25 cellular contexts compared by ENCODE assay signal in genomic region chr3:180072786-180073185, GRCh38. TPM values are rescaled to one million over a fixed set of nuclear protein-coding genes. Genes with fewer than 3 reads are reported as not detected.
"Had no signal": no experiment of that assay in that cellular context is flagged by ENCODE, and none has a peak within 500 bp of the region (broad histone marks: within the 10 kb centered on the region; RNA-seq: fewer than 3 reads in every experiment).

No MANE protein-coding gene starts in this region.

- H3K27ac ChIP-seq: esophagus squamous epithelium, lower lobe of right lung, ovary, psoas muscle, sigmoid colon, stomach, testis, tibial artery had no signal

- H3K4me3 ChIP-seq: esophagus squamous epithelium, lower lobe of right lung, ovary, psoas muscle, sigmoid colon, stomach, testis, tibial artery had no signal

- H3K4me1 ChIP-seq: esophagus squamous epithelium, lower lobe of right lung, psoas muscle, sigmoid colon, stomach, testis, tibial artery had no signal

- H3K9me3 ChIP-seq: esophagus squamous epithelium, lower lobe of right lung, ovary, psoas muscle, sigmoid colon, stomach, testis, tibial artery had no signal

- H3K27me3 ChIP-seq: esophagus squamous epithelium, ovary, sigmoid colon, stomach, testis, tibial artery had no signal

- ATAC-seq: effector memory CD8-positive, alpha-beta T cell; left ventricle myocardium superior; lower lobe of right lung; natural killer cell; psoas muscle; right cardiac atrium; stimulated activated effector memory CD8-positive, alpha-beta T cell treated with anti-CD3 and anti-CD28 coated beads, Interleukin-12 subunit alpha, Interleukin-12 subunit beta, amount 100 ng/mL, for 72 hours had no signal

- H3K36me3 ChIP-seq: esophagus squamous epithelium, lower lobe of right lung, ovary, sigmoid colon, stomach, tibial artery had no signal

- DNase-seq: cortex of kidney; effector memory CD8-positive, alpha-beta T cell; erythroblast; esophagus squamous epithelium; hypothalamus; left ventricle myocardium superior; lower lobe of right lung; natural killer cell; ovary; psoas muscle; right cardiac atrium; sigmoid colon; stimulated activated CD4-positive, alpha-beta T cell treated with anti-CD3 and anti-CD28 coated beads, Interleukin-2, amount 100 ng/mL, for 24 hours; stimulated activated CD4-positive, alpha-beta T cell treated with anti-CD3 and anti-CD28 coated beads, Interleukin-4, amount 100 ng/mL, for 24 hours; stimulated activated naive CD4-positive, alpha-beta T cell treated with Interleukin-2 at 50 U/mL for 16 hours; stomach; testis; tibial artery had no signal

- FAIRE-seq: endometrium, frontal cortex, keratinocyte had no signal

RNA-seq across cellular contexts. Expression of gene PEX5L, which starts 36.0 kb away (rescaled TPM):
- total RNA-seq: dermis microvascular lymphatic vessel endothelial cell, esophagus squamous epithelium, lower lobe of right lung, mononuclear cell, natural killer cell, psoas muscle, skeletal muscle tissue had no signal
